In the genomic region with DNA sequence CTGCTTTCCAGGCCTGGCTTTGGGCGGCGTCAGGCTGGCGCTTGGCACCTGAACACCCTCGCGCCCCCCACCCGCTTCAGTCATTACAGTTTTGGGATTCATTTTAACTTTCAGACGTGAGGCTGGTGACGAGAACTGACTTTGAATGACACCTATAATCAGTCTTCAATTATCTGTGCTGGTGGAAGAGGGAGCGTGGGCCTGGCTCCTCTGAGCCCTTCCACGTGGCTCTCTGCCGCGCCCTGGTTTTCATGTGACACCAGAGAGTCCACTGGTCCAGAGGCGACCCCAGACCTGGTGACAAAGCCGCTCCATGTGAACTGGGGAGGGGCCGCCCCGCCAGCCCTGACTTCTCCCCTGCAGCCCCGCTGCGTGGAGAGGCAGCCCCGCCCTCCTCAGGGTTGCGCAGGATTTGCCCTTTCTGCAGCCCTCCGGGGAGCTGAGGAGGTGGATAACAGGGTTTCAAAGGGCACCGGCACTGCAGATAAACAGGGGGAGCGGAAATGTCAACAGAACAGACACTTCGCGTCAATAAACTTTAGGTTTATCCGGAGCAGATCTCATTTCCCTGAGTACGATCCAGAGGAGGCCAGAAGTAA, we compare ENCODE assay signal across 1 cellular context.
TF ChIP-seq lines count a peak whose summit lies in the region.

No MANE protein-coding gene starts in this region.

TF ChIP-seq in HepG2, 621 proteins besides CTCF, POLR2A, EP300 and RAD21 (continued from another document and continues in another):
- TF ChIP-seq ZNF513 (CRISPR knock-in tag; conservative IDR thresholded peaks at IDR 0.05) (no peak), ZSCAN22 (CRISPR knock-in tag; IDR thresholded peaks at IDR 0.05) (no peak), SATB2 (CRISPR knock-in tag; IDR thresholded peaks at IDR 0.05) (no peak), ZZZ3 (CRISPR knock-in tag; IDR thresholded peaks at IDR 0.05; ENCODE audit: borderline replicate concordance) (no peak), MATR3 (CRISPR knock-in tag; IDR thresholded peaks at IDR 0.05) (no peak), ZHX1 (CRISPR knock-in tag; IDR thresholded peaks at IDR 0.05; ENCODE audit: low read depth) (no peak), ZNF253 (CRISPR knock-in tag; IDR thresholded peaks at IDR 0.05; ENCODE audit: borderline replicate concordance) (no peak), KDM1A (CRISPR knock-in tag; IDR thresholded peaks at IDR 0.05) (no peak), ZNF790 (CRISPR knock-in tag; IDR thresholded peaks at IDR 0.05; ENCODE audit: borderline replicate concordance) (no peak), PAX8 (CRISPR knock-in tag; IDR thresholded peaks at IDR 0.05; ENCODE audit: borderline replicate concordance) (no peak), ZNF670 (CRISPR knock-in tag; IDR thresholded peaks at IDR 0.05; ENCODE audit: borderline replicate concordance) (no peak), RARG (CRISPR knock-in tag; IDR thresholded peaks at IDR 0.05; ENCODE audit: low read depth) (no peak), TRAFD1 (CRISPR knock-in tag; IDR thresholded peaks at IDR 0.05; ENCODE audit: borderline replicate concordance) (no peak), FOXJ3 (CRISPR knock-in tag; IDR thresholded peaks at IDR 0.05; ENCODE audit: borderline replicate concordance) (no peak), ZNF597 (CRISPR knock-in tag; IDR thresholded peaks at IDR 0.05) (no peak), ZKSCAN1 (IDR thresholded peaks at IDR 0.05; ENCODE audit: low read length) (no peak), ZNF672 (CRISPR knock-in tag; IDR thresholded peaks at IDR 0.05) (no peak), ZNF326 (CRISPR knock-in tag; IDR thresholded peaks at IDR 0.05; ENCODE audit: borderline replicate concordance) (no peak), ZNF883 (CRISPR knock-in tag; IDR thresholded peaks at IDR 0.05; ENCODE audit: not compliant biosample characterization) (no peak), GTF3A (CRISPR knock-in tag; conservative IDR thresholded peaks at IDR 0.05) (no peak), RCOR2 (CRISPR knock-in tag; IDR thresholded peaks at IDR 0.05) (no peak), ZNF563 (CRISPR knock-in tag; IDR thresholded peaks at IDR 0.05) (no peak), CBX2 (IDR thresholded peaks at IDR 0.05; ENCODE audit: low read depth, low read length) (no peak), CBX2 (CRISPR knock-in tag; IDR thresholded peaks at IDR 0.05; ENCODE audit: low read depth) (no peak), NCOR1 (IDR thresholded peaks at IDR 0.05; ENCODE audit: borderline replicate concordance, low read length) (no peak), ZNF577 (CRISPR knock-in tag; IDR thresholded peaks at IDR 0.05; ENCODE audit: borderline replicate concordance, low read depth) (no peak), MIER2 (CRISPR knock-in tag; IDR thresholded peaks at IDR 0.05) (no peak), FOXP1 (IDR thresholded peaks at IDR 0.05) (no peak), FOXP1 (CRISPR knock-in tag; IDR thresholded peaks at IDR 0.05) (peak; percentile 94), FOXP4 (CRISPR knock-in tag; IDR thresholded peaks at IDR 0.05) (peak; percentile 95), DPF2 (CRISPR knock-in tag; IDR thresholded peaks at IDR 0.05; ENCODE audit: borderline replicate concordance, low read depth) (peak; percentile 46; the same call in 1 of the 2 replicates), DDIT3 (CRISPR knock-in tag; IDR thresholded peaks at IDR 0.05) (no peak), SMAD3 (CRISPR knock-in tag; IDR thresholded peaks at IDR 0.05) (no peak), HHEX (CRISPR knock-in tag; IDR thresholded peaks at IDR 0.05) (no peak), BCL6 (CRISPR knock-in tag; IDR thresholded peaks at IDR 0.05) (no peak), SMAD9 (CRISPR knock-in tag; IDR thresholded peaks at IDR 0.05) (no peak), ZNF557 (CRISPR knock-in tag; IDR thresholded peaks at IDR 0.05) (no peak), TARDBP (CRISPR knock-in tag; IDR thresholded peaks at IDR 0.05) (no peak), THYN1 (CRISPR knock-in tag; IDR thresholded peaks at IDR 0.05; ENCODE audit: borderline replicate concordance, low read depth) (no peak), ZNF777 (CRISPR knock-in tag; IDR thresholded peaks at IDR 0.05) (no peak)
- TF ChIP-seq, protein P1, sequence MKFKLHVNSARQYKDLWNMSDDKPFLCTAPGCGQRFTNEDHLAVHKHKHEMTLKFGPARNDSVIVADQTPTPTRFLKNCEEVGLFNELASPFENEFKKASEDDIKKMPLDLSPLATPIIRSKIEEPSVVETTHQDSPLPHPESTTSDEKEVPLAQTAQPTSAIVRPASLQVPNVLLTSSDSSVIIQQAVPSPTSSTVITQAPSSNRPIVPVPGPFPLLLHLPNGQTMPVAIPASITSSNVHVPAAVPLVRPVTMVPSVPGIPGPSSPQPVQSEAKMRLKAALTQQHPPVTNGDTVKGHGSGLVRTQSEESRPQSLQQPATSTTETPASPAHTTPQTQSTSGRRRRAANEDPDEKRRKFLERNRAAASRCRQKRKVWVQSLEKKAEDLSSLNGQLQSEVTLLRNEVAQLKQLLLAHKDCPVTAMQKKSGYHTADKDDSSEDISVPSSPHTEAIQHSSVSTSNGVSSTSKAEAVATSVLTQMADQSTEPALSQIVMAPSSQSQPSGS (CRISPR knock-in tag; IDR thresholded peaks at IDR 0.05), result no peak
- TF ChIP-seq, protein P2, sequence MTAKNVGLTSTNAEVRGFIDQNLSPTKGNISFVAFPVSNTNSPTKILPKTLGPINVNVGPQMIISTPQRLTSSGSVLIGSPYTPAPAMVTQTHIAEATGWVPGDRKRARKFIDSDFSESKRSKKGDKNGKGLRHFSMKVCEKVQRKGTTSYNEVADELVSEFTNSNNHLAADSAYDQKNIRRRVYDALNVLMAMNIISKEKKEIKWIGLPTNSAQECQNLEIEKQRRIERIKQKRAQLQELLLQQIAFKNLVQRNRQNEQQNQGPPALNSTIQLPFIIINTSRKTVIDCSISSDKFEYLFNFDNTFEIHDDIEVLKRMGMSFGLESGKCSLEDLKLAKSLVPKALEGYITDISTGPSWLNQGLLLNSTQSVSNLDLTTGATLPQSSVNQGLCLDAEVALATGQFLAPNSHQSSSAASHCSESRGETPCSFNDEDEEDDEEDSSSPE (CRISPR knock-in tag; IDR thresholded peaks at IDR 0.05), result 0 out of 2 replicates have a peak, but pooled peaks have one; percentile 24
- TF ChIP-seq, protein P3, sequence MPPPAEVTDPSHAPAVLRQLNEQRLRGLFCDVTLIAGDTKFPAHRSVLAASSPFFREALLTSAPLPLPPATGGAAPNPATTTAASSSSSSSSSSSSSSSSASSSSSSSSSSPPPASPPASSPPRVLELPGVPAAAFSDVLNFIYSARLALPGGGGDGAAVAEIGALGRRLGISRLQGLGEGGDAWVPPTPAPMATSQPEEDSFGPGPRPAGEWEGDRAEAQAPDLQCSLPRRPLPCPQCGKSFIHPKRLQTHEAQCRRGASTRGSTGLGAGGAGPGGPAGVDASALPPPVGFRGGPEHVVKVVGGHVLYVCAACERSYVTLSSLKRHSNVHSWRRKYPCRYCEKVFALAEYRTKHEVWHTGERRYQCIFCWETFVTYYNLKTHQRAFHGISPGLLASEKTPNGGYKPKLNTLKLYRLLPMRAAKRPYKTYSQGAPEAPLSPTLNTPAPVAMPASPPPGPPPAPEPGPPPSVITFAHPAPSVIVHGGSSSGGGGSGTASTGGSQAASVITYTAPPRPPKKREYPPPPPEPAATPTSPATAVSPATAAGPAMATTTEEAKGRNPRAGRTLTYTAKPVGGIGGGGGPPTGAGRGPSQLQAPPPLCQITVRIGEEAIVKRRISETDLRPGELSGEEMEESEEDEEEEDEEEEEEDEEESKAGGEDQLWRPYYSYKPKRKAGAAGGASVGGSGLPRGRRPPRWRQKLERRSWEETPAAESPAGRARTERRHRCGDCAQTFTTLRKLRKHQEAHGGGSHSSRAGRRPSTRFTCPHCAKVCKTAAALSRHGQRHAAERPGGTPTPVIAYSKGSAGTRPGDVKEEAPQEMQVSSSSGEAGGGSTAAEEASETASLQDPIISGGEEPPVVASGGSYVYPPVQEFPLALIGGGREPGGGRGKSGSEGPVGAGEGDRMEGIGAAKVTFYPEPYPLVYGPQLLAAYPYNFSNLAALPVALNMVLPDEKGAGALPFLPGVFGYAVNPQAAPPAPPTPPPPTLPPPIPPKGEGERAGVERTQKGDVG (CRISPR knock-in tag; IDR thresholded peaks at IDR 0.05; ENCODE audit: borderline replicate concordance), result no peak
- TF ChIP-seq, protein P4, sequence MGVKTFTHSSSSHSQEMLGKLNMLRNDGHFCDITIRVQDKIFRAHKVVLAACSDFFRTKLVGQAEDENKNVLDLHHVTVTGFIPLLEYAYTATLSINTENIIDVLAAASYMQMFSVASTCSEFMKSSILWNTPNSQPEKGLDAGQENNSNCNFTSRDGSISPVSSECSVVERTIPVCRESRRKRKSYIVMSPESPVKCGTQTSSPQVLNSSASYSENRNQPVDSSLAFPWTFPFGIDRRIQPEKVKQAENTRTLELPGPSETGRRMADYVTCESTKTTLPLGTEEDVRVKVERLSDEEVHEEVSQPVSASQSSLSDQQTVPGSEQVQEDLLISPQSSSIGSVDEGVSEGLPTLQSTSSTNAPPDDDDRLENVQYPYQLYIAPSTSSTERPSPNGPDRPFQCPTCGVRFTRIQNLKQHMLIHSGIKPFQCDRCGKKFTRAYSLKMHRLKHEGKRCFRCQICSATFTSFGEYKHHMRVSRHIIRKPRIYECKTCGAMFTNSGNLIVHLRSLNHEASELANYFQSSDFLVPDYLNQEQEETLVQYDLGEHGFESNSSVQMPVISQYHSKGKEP (CRISPR knock-in tag; IDR thresholded peaks at IDR 0.05), result no peak
